In the genomic region with DNA sequence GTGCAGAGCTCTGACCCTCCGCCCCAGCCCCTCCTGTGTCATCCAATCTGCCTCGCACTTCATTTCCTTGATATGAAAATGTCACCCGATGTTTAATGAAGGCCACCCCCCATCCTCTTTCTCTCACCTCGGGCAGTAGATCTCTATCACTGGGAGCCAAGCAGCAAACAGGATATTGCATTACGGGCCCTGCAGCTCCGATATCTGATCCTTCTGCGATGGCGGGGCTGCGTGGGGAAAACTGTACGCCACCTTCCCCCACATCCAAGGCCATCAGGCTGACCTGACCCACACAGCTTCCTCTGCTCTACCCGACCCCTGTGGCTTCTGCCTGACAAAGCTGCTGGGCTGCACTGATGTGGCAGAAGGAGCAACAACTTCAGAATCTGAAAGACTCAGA, we compare ENCODE assay signal across 27 cellular contexts.
"Had no signal": no experiment of that assay in that cellular context is flagged by ENCODE, and none has a peak within 500 bp of the region (broad histone marks: within the 10 kb centered on the region; RNA-seq: fewer than 3 reads in every experiment).

No MANE protein-coding gene starts in this region.

- H3K4me3 ChIP-seq: adrenal gland, cardiac muscle cell, coronary artery, heart left ventricle, spleen, tibial nerve had no signal

- H3K36me3 ChIP-seq: adrenal gland, cardiac muscle cell, tibial nerve had no signal

- H3K9me3 ChIP-seq: adrenal gland, spleen had no signal

- H3K4me1 ChIP-seq: adrenal gland, heart left ventricle, spleen, tibial nerve had no signal

- ATAC-seq: activated T-cell treated with anti-CD3 and anti-CD28 coated beads, Interleukin-2, amount 50 U/mL, for 72 hours; effector memory CD8-positive, alpha-beta T cell; heart left ventricle; left colon; naive thymus-derived CD4-positive, alpha-beta T cell; right cardiac atrium had no signal

- H3K27ac ChIP-seq: adrenal gland, cardiac muscle cell, coronary artery, foreskin keratinocyte, heart left ventricle, spleen, tibial nerve, VCaP had no signal

- H3K27me3 ChIP-seq: adrenal gland, cardiac muscle cell, foreskin keratinocyte, heart left ventricle, spleen, tibial nerve had no signal

- DNase-seq: activated CD4-positive, alpha-beta T cell treated with anti-CD3 and anti-CD28 coated beads for 4 hours; activated CD4-positive, alpha-beta T cell treated with anti-CD3 and anti-CD28 coated beads, Interleukin-2, amount 50 U/mL, for 4 hours; activated naive CD4-positive, alpha-beta T cell; activated naive CD8-positive, alpha-beta T cell treated with anti-CD3 and anti-CD28 coated beads for 36 hours; activated T-cell treated with anti-CD3 and anti-CD28 coated beads for 4 hours; activated T-cell treated with anti-CD3 and anti-CD28 coated beads, Interleukin-2, amount 50 U/mL, for 72 hours; adrenal gland; aorta; effector memory CD8-positive, alpha-beta T cell; foreskin keratinocyte; heart left ventricle; hypothalamus; immature natural killer cell; kidney; left colon; naive thymus-derived CD4-positive, alpha-beta T cell; occipital lobe; posterior cingulate gyrus; right cardiac atrium; spleen; stimulated activated CD4-positive, alpha-beta T cell treated with anti-CD3 and anti-CD28 coated beads, Interleukin-2, amount 100 ng/mL, for 48 hours; stimulated activated naive CD4-positive, alpha-beta T cell treated with Interleukin-2 at 50 U/mL for 16 hours; T-helper 1 cell had no signal
